In the genomic region with DNA sequence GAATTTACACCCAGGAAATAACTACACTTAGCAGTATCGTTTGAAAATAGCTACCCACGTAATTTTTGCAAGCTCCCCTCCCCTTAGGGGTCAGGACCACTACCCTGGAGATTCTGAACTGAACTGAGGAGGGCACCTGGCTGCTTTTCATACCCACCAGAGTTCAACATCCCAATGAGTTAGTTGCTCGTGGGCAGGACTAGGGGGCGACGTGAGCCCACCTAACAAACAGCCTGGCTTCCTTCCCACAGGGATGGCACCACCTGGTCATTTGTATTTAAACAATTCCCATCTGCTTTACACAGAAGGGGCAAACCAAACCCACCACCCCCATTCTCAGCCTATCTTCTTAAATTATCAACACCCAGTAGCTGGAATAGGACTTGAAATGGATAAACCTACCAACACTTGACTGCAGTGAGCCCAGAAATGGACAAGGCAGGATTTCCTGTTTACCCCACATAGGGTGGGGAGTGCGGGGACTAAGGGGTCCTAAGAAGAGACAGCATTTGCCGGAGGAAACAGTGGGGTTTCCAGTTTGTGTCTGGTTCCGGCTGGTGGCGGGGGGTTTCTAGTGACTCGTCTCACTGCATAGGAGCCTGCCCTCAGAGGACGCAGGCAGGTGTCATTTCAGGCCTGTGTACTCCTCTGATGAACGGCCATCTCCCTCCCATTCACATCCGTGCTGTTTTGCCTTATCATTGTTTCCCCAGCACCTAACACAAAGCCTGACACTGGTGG, we compare ENCODE assay signal across 10 cellular contexts.
DNase-seq lines count a peak whose midpoint lies in the region; ATAC-seq lines count a peak whose summit lies in the region.
"Had no signal": no experiment of that assay in that cellular context is flagged by ENCODE, and none has a peak within 500 bp of the region (broad histone marks: within the 10 kb centered on the region; RNA-seq: fewer than 3 reads in every experiment).

No MANE protein-coding gene starts in this region.

- H3K9me3 Mint-ChIP-seq in effector memory CD8-positive, alpha-beta T cell: no peaks in the 10 kb centered on the region
- no peaks in the 10 kb centered on the region for H3K9me3 Mint-ChIP-seq in stimulated activated effector memory CD8-positive, alpha-beta T cell treated with anti-CD3 and anti-CD28 coated beads, Interleukin-12 subunit alpha, Interleukin-12 subunit beta, amount 100 ng/mL, for 72 hours
- H3K9me3 Mint-ChIP-seq: dendritic cell treated with granulocyte-macrophage colony-stimulating factor and Interleukin-4, amounts not matched to agents 40 ng/mL and 50 ng/mL, for 4 days had no signal

- peak; percentile 17 for DNase-seq in activated gamma-delta T cell treated with Interleukin-2 at 50 U/mL for 16 hours
- DNase-seq in activated gamma-delta T cell (lab: John Stamatoyannopoulos, UW): no peak
- peak; percentile 21 for DNase-seq in NCI-H524 treated with DMSO at 0.1 percent for 48 hours (lab: John Stamatoyannopoulos, UW)
- no peak for DNase-seq in effector memory CD8-positive, alpha-beta T cell
- DNase-seq in stimulated activated effector memory CD8-positive, alpha-beta T cell treated with anti-CD3 and anti-CD28 coated beads, Interleukin-12 subunit alpha, Interleukin-12 subunit beta, amount 100 ng/mL, for 72 hours (ENCODE audit: low spot score in 2 of 2): no peak
- DNase-seq in NCI-H774 (lab: John Stamatoyannopoulos, UW): no peak
- no peak for DNase-seq in stimulated activated naive CD4-positive, alpha-beta T cell (lab: John Stamatoyannopoulos, UW)
- DNase-seq in HUDEP-2 (lab: John Stamatoyannopoulos, UW; ENCODE audit: unreplicated experiment in 76 of 76): no peak
- DNase-seq: transverse colon had no signal

- ATAC-seq in effector memory CD8-positive, alpha-beta T cell (replicated peaks): peak; percentile 21
- ATAC-seq in stimulated activated effector memory CD8-positive, alpha-beta T cell treated with anti-CD3 and anti-CD28 coated beads, Interleukin-12 subunit alpha, Interleukin-12 subunit beta, amount 100 ng/mL, for 72 hours: peak; percentile 57

- H3K4me1 Mint-ChIP-seq in effector memory CD8-positive, alpha-beta T cell (ENCODE audit: low read depth in 2 of 2): peaks cover 7 to 8% of the 10 kb centered on the region in 2 donors
- peaks cover 9% of the 10 kb centered on the region for H3K4me1 Mint-ChIP-seq in stimulated activated effector memory CD8-positive, alpha-beta T cell treated with anti-CD3 and anti-CD28 coated beads, Interleukin-12 subunit alpha, Interleukin-12 subunit beta, amount 100 ng/mL, for 72 hours

- H3K27ac Mint-ChIP-seq in effector memory CD8-positive, alpha-beta T cell: peak overlapping the region in 1 of 2 donors; percentile 76
- peak overlapping the region; percentile 83 for H3K27ac Mint-ChIP-seq in stimulated activated effector memory CD8-positive, alpha-beta T cell treated with anti-CD3 and anti-CD28 coated beads, Interleukin-12 subunit alpha, Interleukin-12 subunit beta, amount 100 ng/mL, for 72 hours
- H3K27ac Mint-ChIP-seq: dendritic cell treated with granulocyte-macrophage colony-stimulating factor and Interleukin-4, amounts not matched to agents 40 ng/mL and 50 ng/mL, for 4 days had no signal

- H3K27me3 Mint-ChIP-seq in effector memory CD8-positive, alpha-beta T cell: no peaks in the 10 kb centered on the region

- H3K36me3 Mint-ChIP-seq in effector memory CD8-positive, alpha-beta T cell (ENCODE audit: insufficient read depth): peaks cover 3% of the 10 kb centered on the region
- no peaks in the 10 kb centered on the region for H3K36me3 Mint-ChIP-seq in stimulated activated effector memory CD8-positive, alpha-beta T cell treated with anti-CD3 and anti-CD28 coated beads, Interleukin-12 subunit alpha, Interleukin-12 subunit beta, amount 100 ng/mL, for 72 hours

- no peak overlapping the region for H3K4me3 Mint-ChIP-seq in effector memory CD8-positive, alpha-beta T cell
- no peak overlapping the region for H3K4me3 Mint-ChIP-seq in stimulated activated effector memory CD8-positive, alpha-beta T cell treated with anti-CD3 and anti-CD28 coated beads, Interleukin-12 subunit alpha, Interleukin-12 subunit beta, amount 100 ng/mL, for 72 hours
- H3K4me3 Mint-ChIP-seq: dendritic cell treated with granulocyte-macrophage colony-stimulating factor and Interleukin-4, amounts not matched to agents 40 ng/mL and 50 ng/mL, for 4 days had no signal

Comparison
In these comparisons a context has a peak if more than half of its experiments do, and no peak if none do; other contexts are left out.
1. DNase-seq: peak in activated gamma-delta T cell treated with Interleukin-2 at 50 U/mL for 16 hours (single experiment) and NCI-H524 treated with DMSO at 0.1 percent for 48 hours (single experiment); none in activated gamma-delta T cell (single experiment), effector memory CD8-positive, alpha-beta T cell (0 of 3), stimulated activated effector memory CD8-positive, alpha-beta T cell treated with anti-CD3 and anti-CD28 coated beads, Interleukin-12 subunit alpha, Interleukin-12 subunit beta, amount 100 ng/mL, for 72 hours (0 of 2), NCI-H774 (single experiment), stimulated activated naive CD4-positive, alpha-beta T cell (0 of 6) and HUDEP-2 (0 of 76).